29 cellular contexts compared by ENCODE assay signal in the genomic region with DNA sequence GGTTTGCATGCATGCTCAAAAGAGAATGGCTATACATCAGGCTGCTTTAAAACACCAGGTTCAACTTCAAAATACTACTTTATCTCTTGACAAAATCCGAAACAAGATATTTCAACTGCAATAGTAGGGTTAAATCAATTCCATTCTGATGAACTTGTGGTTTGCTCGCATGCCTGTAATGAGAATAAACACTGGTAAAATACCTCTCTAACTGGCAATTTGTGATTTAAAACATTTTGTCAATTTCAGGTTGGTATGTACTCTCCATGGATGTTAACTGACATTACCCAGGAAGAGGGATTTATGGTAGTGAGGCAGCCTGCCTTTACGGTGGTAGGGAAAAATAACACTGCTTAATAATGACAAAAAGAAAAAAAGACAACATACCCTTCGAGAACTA.
"Had no signal": no experiment of that assay in that cellular context is flagged by ENCODE, and none has a peak within 500 bp of the region (broad histone marks: within the 10 kb centered on the region; RNA-seq: fewer than 3 reads in every experiment).

No MANE protein-coding gene starts in this region.

- H3K27me3 Mint-ChIP-seq: naive thymus-derived CD4-positive, alpha-beta T cell; progenitor cell of endocrine pancreas had no signal

- H3K9me3 ChIP-seq: colonic mucosa, gastroesophageal sphincter, heart left ventricle, left lung, right atrium auricular region, testis, tibial artery, upper lobe of right lung, uterus had no signal

- DNase-seq: colonic mucosa; dermis blood vessel endothelial cell; effector memory CD4-positive, alpha-beta T cell; foreskin fibroblast; heart left ventricle; left cardiac atrium; left lung; mesenchymal stem cell; midbrain; naive thymus-derived CD4-positive, alpha-beta T cell; stimulated activated CD4-positive, alpha-beta T cell treated with anti-CD3 and anti-CD28 coated beads, Interleukin-2, amount 100 ng/mL, for 24 hours; stimulated activated CD4-positive, alpha-beta T cell treated with anti-CD3 and anti-CD28 coated beads, Interleukin-4, amount 100 ng/mL, for 24 hours; stimulated activated naive CD4-positive, alpha-beta T cell treated with Interleukin-2 at 50 U/mL for 16 hours; substantia nigra; testis; tibial artery; upper lobe of right lung; uterus had no signal

- H3K9ac ChIP-seq: neural progenitor cell, parathyroid adenoma had no signal

- H3K27ac Mint-ChIP-seq: naive thymus-derived CD4-positive, alpha-beta T cell; nephron; neural progenitor cell; progenitor cell of endocrine pancreas; stimulated activated effector memory CD8-positive, alpha-beta T cell treated with anti-CD3 and anti-CD28 coated beads, Interleukin-12 subunit alpha, Interleukin-12 subunit beta, amount 100 ng/mL, for 72 hours had no signal

- H3K27me3 ChIP-seq: colonic mucosa, gastroesophageal sphincter, heart left ventricle, hepatocyte, left lung, neural progenitor cell, right atrium auricular region, testis, tibial artery, upper lobe of right lung, uterus had no signal

- H3K9me3 Mint-ChIP-seq: nephron; neural progenitor cell; stimulated activated effector memory CD8-positive, alpha-beta T cell treated with anti-CD3 and anti-CD28 coated beads, Interleukin-12 subunit alpha, Interleukin-12 subunit beta, amount 100 ng/mL, for 72 hours had no signal

- H2AFZ ChIP-seq: hepatocyte, parathyroid adenoma had no signal

- H3K36me3 ChIP-seq: colonic mucosa, neural progenitor cell, uterus had no signal

- FAIRE-seq: endometrium, islet of Langerhans had no signal

- H3K4me1 Mint-ChIP-seq: nephron; stimulated activated effector memory CD8-positive, alpha-beta T cell treated with anti-CD3 and anti-CD28 coated beads, Interleukin-12 subunit alpha, Interleukin-12 subunit beta, amount 100 ng/mL, for 72 hours had no signal

- H3K4me3 Mint-ChIP-seq: naive thymus-derived CD4-positive, alpha-beta T cell; nephron; neural progenitor cell; stimulated activated effector memory CD8-positive, alpha-beta T cell treated with anti-CD3 and anti-CD28 coated beads, Interleukin-12 subunit alpha, Interleukin-12 subunit beta, amount 100 ng/mL, for 72 hours had no signal

- H3K36me3 Mint-ChIP-seq: neural progenitor cell had no signal

- H3K27ac ChIP-seq: colonic mucosa, gastroesophageal sphincter, heart left ventricle, hepatocyte, left lung, neural progenitor cell, parathyroid adenoma, right atrium auricular region, testis, tibial artery, upper lobe of right lung, uterus had no signal

- H3K4me2 ChIP-seq: hepatocyte, neural progenitor cell had no signal

- H3K4me3 ChIP-seq: colonic mucosa, gastroesophageal sphincter, heart left ventricle, hepatocyte, left lung, neural progenitor cell, right atrium auricular region, tibial artery, upper lobe of right lung, uterus had no signal

- H3K79me2 ChIP-seq: hepatocyte, parathyroid adenoma had no signal

- H3K4me1 ChIP-seq: colonic mucosa, gastroesophageal sphincter, left lung, parathyroid adenoma, right atrium auricular region, testis, tibial artery, upper lobe of right lung, uterus had no signal

- ATAC-seq: gastroesophageal sphincter; heart left ventricle; left cardiac atrium; left lung; naive thymus-derived CD4-positive, alpha-beta T cell; sciatic nerve; stimulated activated effector memory CD8-positive, alpha-beta T cell treated with anti-CD3 and anti-CD28 coated beads, Interleukin-12 subunit alpha, Interleukin-12 subunit beta, amount 100 ng/mL, for 72 hours; upper lobe of right lung had no signal
